Comparison of ENCODE assay signal across 18 cellular contexts in genomic region chr1:24692351-24692980, GRCh38.
"Had no signal": no experiment of that assay in that cellular context is flagged by ENCODE, and none has a peak within 500 bp of the region (broad histone marks: within the 10 kb centered on the region; RNA-seq: fewer than 3 reads in every experiment).

No MANE protein-coding gene starts in this region.

- H3K9me3 ChIP-seq: mucosa of descending colon, ovary, right atrium auricular region, testis, tibial nerve had no signal

- H3K4me3 Mint-ChIP-seq: naive thymus-derived CD8-positive, alpha-beta T cell; stimulated activated naive CD8-positive, alpha-beta T cell treated with anti-CD3 and anti-CD28 coated beads, Interleukin-15, amount 100 ng/mL, for 72 hours had no signal

- H3K27me3 Mint-ChIP-seq: naive thymus-derived CD8-positive, alpha-beta T cell had no signal

- H3K4me3 ChIP-seq: hepatocyte, mucosa of descending colon, ovary, right atrium auricular region, smooth muscle cell, testis, tibial nerve had no signal

- H3K4me2 ChIP-seq: hepatocyte, smooth muscle cell had no signal

- FAIRE-seq: colon had no signal

- DNase-seq: cerebellar nuclear complex; dermis blood vessel endothelial cell; erythroblast; foreskin melanocyte; head of caudate nucleus; left colon; mammary epithelial cell; mucosa of descending colon; naive thymus-derived CD8-positive, alpha-beta T cell; ovary; stimulated activated CD4-positive, alpha-beta T cell treated with anti-CD3 and anti-CD28 coated beads, Interleukin-2, amount 100 ng/mL, for 48 hours; stimulated activated naive CD8-positive, alpha-beta T cell treated with anti-CD3 and anti-CD28 coated beads, Interleukin-15, amount 100 ng/mL, for 72 hours; testis had no signal

- H3K27me3 ChIP-seq: hepatocyte, ovary, right atrium auricular region, testis, tibial nerve had no signal

- H3K36me3 ChIP-seq: ovary, right atrium auricular region, tibial nerve had no signal

- H3K27ac ChIP-seq: hepatocyte, ovary, testis, tibial nerve had no signal

- H2AFZ ChIP-seq: hepatocyte had no signal

- ATAC-seq: left colon; mucosa of descending colon; naive thymus-derived CD8-positive, alpha-beta T cell; stimulated activated naive CD8-positive, alpha-beta T cell treated with anti-CD3 and anti-CD28 coated beads, Interleukin-15, amount 100 ng/mL, for 72 hours had no signal

- H3K79me2 ChIP-seq: hepatocyte had no signal

- H3K36me3 Mint-ChIP-seq: naive thymus-derived CD8-positive, alpha-beta T cell had no signal
